Comparison of ENCODE assay signal across 1 cellular context in genomic region chr4:39044364-39044946, GRCh38.
TF ChIP-seq lines count a peak whose summit lies in the region.

No MANE protein-coding gene starts in this region.

TF ChIP-seq in HepG2, 621 proteins besides CTCF, POLR2A, EP300 and RAD21 (continued from another document and continues in another):
- no peak for TF ChIP-seq ZNF646 (CRISPR knock-in tag; IDR thresholded peaks at IDR 0.05)
- TF ChIP-seq TCF7L2 (IDR thresholded peaks at IDR 0.05; ENCODE audit: low read depth, low read length): no peak
- no peak for TF ChIP-seq RFXAP (CRISPR knock-in tag; IDR thresholded peaks at IDR 0.05; ENCODE audit: borderline replicate concordance)
- no peak for TF ChIP-seq STAG1 (CRISPR knock-in tag; IDR thresholded peaks at IDR 0.05)
- TF ChIP-seq ZSCAN29 (CRISPR knock-in tag; conservative IDR thresholded peaks at IDR 0.05): no peak
- TF ChIP-seq KAT8 (CRISPR knock-in tag; IDR thresholded peaks at IDR 0.05): 0 out of 2 replicates have a peak, but pooled peaks have one; percentile 30
- TF ChIP-seq MEF2D (CRISPR knock-in tag; IDR thresholded peaks at IDR 0.05): no peak
- TF ChIP-seq FOSL2 (CRISPR knock-in tag; IDR thresholded peaks at IDR 0.05): no peak; the same call in 1 of the 2 replicates
- no peak for TF ChIP-seq ONECUT2 (CRISPR knock-in tag; IDR thresholded peaks at IDR 0.05)
- TF ChIP-seq ETV5 (CRISPR knock-in tag; IDR thresholded peaks at IDR 0.05; ENCODE audit: borderline replicate concordance): no peak
- 0 out of 2 replicates have a peak, but pooled peaks have one; percentile 53 for TF ChIP-seq PRDM10 (CRISPR knock-in tag; IDR thresholded peaks at IDR 0.05; ENCODE audit: low read depth)
- TF ChIP-seq ZNF441 (CRISPR knock-in tag; IDR thresholded peaks at IDR 0.05; ENCODE audit: borderline replicate concordance): 0 out of 2 replicates have a peak, but pooled peaks have one; percentile 40
- TF ChIP-seq MEIS1 (CRISPR knock-in tag; IDR thresholded peaks at IDR 0.05; ENCODE audit: borderline replicate concordance): 0 out of 2 replicates have a peak, but pooled peaks have one; percentile 55
- 0 out of 2 replicates have a peak, but pooled peaks have one; percentile 25 for TF ChIP-seq SPEN (CRISPR knock-in tag; IDR thresholded peaks at IDR 0.05; ENCODE audit: low read depth)
- no peak for TF ChIP-seq PRDM4 (CRISPR knock-in tag; IDR thresholded peaks at IDR 0.05; ENCODE audit: borderline replicate concordance)
- no peak for TF ChIP-seq FOXO4 (CRISPR knock-in tag; conservative IDR thresholded peaks at IDR 0.05)
- peak; percentile 5; the same call in 1 of the 2 replicates for TF ChIP-seq FOXA3 (CRISPR knock-in tag; IDR thresholded peaks at IDR 0.05)
- TF ChIP-seq ZNF276 (CRISPR knock-in tag; IDR thresholded peaks at IDR 0.05; ENCODE audit: low read depth): no peak
- no peak for TF ChIP-seq ZMAT3 (CRISPR knock-in tag; conservative IDR thresholded peaks at IDR 0.05)
- no peak for TF ChIP-seq ZNF543 (CRISPR knock-in tag; IDR thresholded peaks at IDR 0.05)
- no peak for TF ChIP-seq MIER2 (CRISPR knock-in tag; IDR thresholded peaks at IDR 0.05)
- TF ChIP-seq ZNF552 (CRISPR knock-in tag; IDR thresholded peaks at IDR 0.05; ENCODE audit: borderline replicate concordance): no peak
- no peak for TF ChIP-seq PAF1 (CRISPR knock-in tag; IDR thresholded peaks at IDR 0.05)
- TF ChIP-seq NKX3-1 (CRISPR knock-in tag; IDR thresholded peaks at IDR 0.05): no peak
- peak; percentile 36; the same call in 1 of the 2 replicates for TF ChIP-seq ZBTB7B (CRISPR knock-in tag; IDR thresholded peaks at IDR 0.05)
- no peak for TF ChIP-seq ZKSCAN8 (CRISPR knock-in tag; IDR thresholded peaks at IDR 0.05; ENCODE audit: borderline replicate concordance)
- TF ChIP-seq POLR2AphosphoS5 (IDR thresholded peaks at IDR 0.05; ENCODE audit: low read depth, low read length): peak; percentile 49; the same call in 1 of the 2 replicates
- TF ChIP-seq CBX2 (IDR thresholded peaks at IDR 0.05; ENCODE audit: low read depth, low read length): no peak
- no peak for TF ChIP-seq CBX2 (CRISPR knock-in tag; IDR thresholded peaks at IDR 0.05; ENCODE audit: low read depth)
- no peak for TF ChIP-seq ZBTB44 (CRISPR knock-in tag; IDR thresholded peaks at IDR 0.05)
- peak; percentile 59; the same call in 1 of the 2 replicates for TF ChIP-seq TBX2 (CRISPR knock-in tag; IDR thresholded peaks at IDR 0.05; ENCODE audit: borderline replicate concordance)
- 0 out of 2 replicates have a peak, but pooled peaks have one; percentile 9 for TF ChIP-seq ZNF556 (CRISPR knock-in tag; IDR thresholded peaks at IDR 0.05; ENCODE audit: borderline replicate concordance)
- TF ChIP-seq ZNF432 (CRISPR knock-in tag; IDR thresholded peaks at IDR 0.05; ENCODE audit: borderline replicate concordance): no peak
- no peak for TF ChIP-seq ZNF350 (CRISPR knock-in tag; IDR thresholded peaks at IDR 0.05; ENCODE audit: borderline replicate concordance, low read depth)
- no peak for TF ChIP-seq SP2 (CRISPR knock-in tag; IDR thresholded peaks at IDR 0.05)
- TF ChIP-seq ZNF639 (CRISPR knock-in tag; conservative IDR thresholded peaks at IDR 0.05): peak; percentile 63; the same call in 1 of the 2 replicates
- TF ChIP-seq RBFOX2 (IDR thresholded peaks at IDR 0.05; ENCODE audit: low read depth, low read length): no peak
- no peak for TF ChIP-seq KMT2B (CRISPR knock-in tag; IDR thresholded peaks at IDR 0.05)
- TF ChIP-seq HBP1 (CRISPR knock-in tag; IDR thresholded peaks at IDR 0.05; ENCODE audit: low read depth): 0 out of 2 replicates have a peak, but pooled peaks have one; percentile 28
- TF ChIP-seq CBFB (CRISPR knock-in tag; IDR thresholded peaks at IDR 0.05): no peak
